Comparison of ENCODE assay signal across 8 cellular contexts in the genomic region with DNA sequence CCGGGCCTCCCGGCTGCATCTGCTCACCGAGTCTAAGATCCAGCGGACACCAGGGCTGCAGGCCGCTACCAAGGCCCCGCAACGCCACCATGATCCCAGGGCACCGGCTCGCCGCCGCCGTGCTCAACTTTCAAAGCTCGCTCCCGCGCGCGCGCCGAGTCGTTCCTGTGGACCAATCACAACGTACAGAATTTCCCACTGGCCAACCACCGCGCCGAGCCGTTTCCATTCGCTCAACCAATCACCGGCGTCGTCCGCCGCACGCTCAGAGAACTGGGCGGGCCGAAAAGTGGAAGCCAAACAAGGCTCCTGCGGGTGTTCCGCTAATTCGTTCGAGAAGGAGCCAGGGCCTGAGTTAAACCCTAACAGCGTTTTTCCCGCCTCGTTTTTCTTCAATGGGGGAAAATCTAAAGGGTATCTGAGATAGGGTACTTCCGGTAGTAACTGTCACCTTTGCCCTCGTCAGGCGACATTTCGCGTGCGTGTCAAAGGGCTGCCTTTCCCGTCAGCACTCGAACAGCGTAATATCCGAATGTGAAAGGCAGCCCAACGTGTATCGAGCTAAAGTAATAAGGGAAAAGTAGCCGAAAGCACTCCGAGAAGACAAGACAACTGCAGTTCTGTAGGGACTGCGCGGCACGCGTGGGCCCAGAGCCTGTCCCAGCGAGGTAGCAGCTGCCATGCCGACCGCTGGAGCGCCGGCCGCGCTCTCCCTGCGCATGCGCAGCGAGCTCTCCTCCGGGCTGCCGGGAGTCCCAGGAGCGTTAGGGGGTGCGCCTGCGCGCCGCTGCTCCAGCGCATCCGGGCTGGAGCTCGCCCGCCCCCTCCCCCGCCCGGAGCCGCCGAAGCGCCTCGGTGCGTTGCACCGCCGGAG. TPM values are rescaled to one million over a fixed set of nuclear protein-coding genes. Genes with fewer than 3 reads are reported as not detected.
DNase-seq lines count a peak whose midpoint lies in the region; ATAC-seq and TF ChIP-seq lines count a peak whose summit lies in the region.

A gene with protein sequence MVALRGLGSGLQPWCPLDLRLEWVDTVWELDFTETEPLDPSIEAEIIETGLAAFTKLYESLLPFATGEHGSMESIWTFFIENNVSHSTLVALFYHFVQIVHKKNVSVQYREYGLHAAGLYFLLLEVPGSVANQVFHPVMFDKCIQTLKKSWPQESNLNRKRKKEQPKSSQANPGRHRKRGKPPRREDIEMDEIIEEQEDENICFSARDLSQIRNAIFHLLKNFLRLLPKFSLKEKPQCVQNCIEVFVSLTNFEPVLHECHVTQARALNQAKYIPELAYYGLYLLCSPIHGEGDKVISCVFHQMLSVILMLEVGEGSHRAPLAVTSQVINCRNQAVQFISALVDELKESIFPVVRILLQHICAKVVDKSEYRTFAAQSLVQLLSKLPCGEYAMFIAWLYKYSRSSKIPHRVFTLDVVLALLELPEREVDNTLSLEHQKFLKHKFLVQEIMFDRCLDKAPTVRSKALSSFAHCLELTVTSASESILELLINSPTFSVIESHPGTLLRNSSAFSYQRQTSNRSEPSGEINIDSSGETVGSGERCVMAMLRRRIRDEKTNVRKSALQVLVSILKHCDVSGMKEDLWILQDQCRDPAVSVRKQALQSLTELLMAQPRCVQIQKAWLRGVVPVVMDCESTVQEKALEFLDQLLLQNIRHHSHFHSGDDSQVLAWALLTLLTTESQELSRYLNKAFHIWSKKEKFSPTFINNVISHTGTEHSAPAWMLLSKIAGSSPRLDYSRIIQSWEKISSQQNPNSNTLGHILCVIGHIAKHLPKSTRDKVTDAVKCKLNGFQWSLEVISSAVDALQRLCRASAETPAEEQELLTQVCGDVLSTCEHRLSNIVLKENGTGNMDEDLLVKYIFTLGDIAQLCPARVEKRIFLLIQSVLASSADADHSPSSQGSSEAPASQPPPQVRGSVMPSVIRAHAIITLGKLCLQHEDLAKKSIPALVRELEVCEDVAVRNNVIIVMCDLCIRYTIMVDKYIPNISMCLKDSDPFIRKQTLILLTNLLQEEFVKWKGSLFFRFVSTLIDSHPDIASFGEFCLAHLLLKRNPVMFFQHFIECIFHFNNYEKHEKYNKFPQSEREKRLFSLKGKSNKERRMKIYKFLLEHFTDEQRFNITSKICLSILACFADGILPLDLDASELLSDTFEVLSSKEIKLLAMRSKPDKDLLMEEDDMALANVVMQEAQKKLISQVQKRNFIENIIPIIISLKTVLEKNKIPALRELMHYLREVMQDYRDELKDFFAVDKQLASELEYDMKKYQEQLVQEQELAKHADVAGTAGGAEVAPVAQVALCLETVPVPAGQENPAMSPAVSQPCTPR (N-terminal part only) (minus strand): TSS at position 132 of the 874 bp plus-strand sequence. CDS start 41 bp downstream, at position 91.
A gene (plus strand): TSS at position 836 of the 874 bp plus-strand sequence. CDS start 452 bp downstream, outside the sequence.

- H3K79me2 ChIP-seq in fibroblast of lung (ENCODE audit: control insufficient read depth, insufficient read depth, low read length), result peaks cover 65% of the 10 kb centered on the region

- no peaks in the 10 kb centered on the region for H4K20me1 ChIP-seq in fibroblast of lung (ENCODE audit: control insufficient read depth, extremely low read depth, insufficient read depth, low read length)

- peak within 1 kb of the TSS; percentile 98 for H3K27ac Mint-ChIP-seq in activated T-helper 17 cell treated with anti-CD3 and anti-CD28 coated beads, Interleukin-2, amount 50 U/mL, for 72 hours
- peak within 1 kb of the TSS; percentile 97 to 99 (median 99) for H3K27ac Mint-ChIP-seq in naive thymus-derived CD8-positive, alpha-beta T cell

- H3K27me3 Mint-ChIP-seq in activated T-helper 17 cell treated with anti-CD3 and anti-CD28 coated beads, Interleukin-2, amount 50 U/mL, for 72 hours, result no peaks in the 10 kb centered on the region
- no peaks in the 10 kb centered on the region for H3K27me3 Mint-ChIP-seq in naive thymus-derived CD8-positive, alpha-beta T cell

- CTCF ChIA-PET in RWPE1 (lab: Yijun Ruan, JAX), result interaction anchor here (0.6 to 1.2 kb wide), 4 partner anchors 53 to 588 kb away, joined by 3 read pairs; no protein-coding TSS in a partner anchor

- TF ChIP-seq CTCF in LNCaP clone FGC (IDR thresholded peaks at IDR 0.05; ENCODE audit: control insufficient read depth, extremely low read depth, insufficient read depth) (no peak), RWPE1 (conservative IDR thresholded peaks at IDR 0.05; ENCODE audit: low read depth) (no peak), fibroblast of lung (conservative IDR thresholded peaks at IDR 0.05 in 1 of 2, IDR thresholded peaks at IDR 0.05 in 1 of 2; ENCODE audit: low read depth in 1 of 2, low read length in 2 of 2) (no peak)

- POLR2A ChIA-PET in RWPE1 (lab: Yijun Ruan, JAX; ENCODE audit: low non-redundant PET), result interaction anchor here (0.9 to 1.1 kb wide), 3 partner anchors 10 to 27 kb away, joined by 3 to 4 read pairs (median 3); no protein-coding TSS in a partner anchor
- POLR2A ChIA-PET in naive thymus-derived CD8-positive, alpha-beta T cell (lab: Charles Lee), result interaction anchor here (0.7 to 7.8 kb wide), 20 partner anchors 11 to 297 kb away, joined by 3 to 115 read pairs (median 5); a partner anchor contains a TSS

- H3K4me1 Mint-ChIP-seq in activated T-helper 17 cell treated with anti-CD3 and anti-CD28 coated beads, Interleukin-2, amount 50 U/mL, for 72 hours, result peaks cover 34% of the 10 kb centered on the region
- peaks cover 44 to 61% (median 59%) of the 10 kb centered on the region in 4 donors for H3K4me1 Mint-ChIP-seq in naive thymus-derived CD8-positive, alpha-beta T cell

- peaks cover 53% of the 10 kb centered on the region for H3K36me3 Mint-ChIP-seq in activated T-helper 17 cell treated with anti-CD3 and anti-CD28 coated beads, Interleukin-2, amount 50 U/mL, for 72 hours (ENCODE audit: low read depth)
- peaks cover 0 to 11% (median 3%) of the 10 kb centered on the region in 3 donors for H3K36me3 Mint-ChIP-seq in naive thymus-derived CD8-positive, alpha-beta T cell

- DNase-seq in Daoy (ENCODE audit: low read depth) (peak; percentile 97), GOT3 (lab: John Stamatoyannopoulos, UW) (peak; percentile 59), LNCaP clone FGC (ENCODE audit: low read depth) (peak; percentile 88), RWPE1 (ENCODE audit: low spot score) (peak; percentile 96), fibroblast of lung (ENCODE audit: low read depth in 2 of 2) (peak; percentile 93 to 95)
- DNase-seq in naive thymus-derived CD8-positive, alpha-beta T cell, result peak; percentile 92 to 97 (median 94)
- DNase-seq in stimulated activated naive CD4-positive, alpha-beta T cell (lab: John Stamatoyannopoulos, UW), result peak; percentile 92 to 99 (median 93)

- H3K36me3 ChIP-seq in fibroblast of lung (ENCODE audit: control insufficient read depth, insufficient read depth, low read length), result no peaks in the 10 kb centered on the region

- H2AFZ ChIP-seq in fibroblast of lung (ENCODE audit: low read length), result peak within 1 kb of the TSS; percentile 99

- H3K9ac ChIP-seq in fibroblast of lung (ENCODE audit: insufficient read depth, low read length), result peak within 1 kb of the TSS; percentile 83

- no peaks in the 10 kb centered on the region for H3K9me3 ChIP-seq in fibroblast of lung (ENCODE audit: control insufficient read depth, insufficient read depth, low read depth, low read length)

- peak within 1 kb of the TSS; percentile 96 for H3K4me2 ChIP-seq in fibroblast of lung (ENCODE audit: extremely low read depth, insufficient read depth, low read length)

- H3K27me3 ChIP-seq in fibroblast of lung (ENCODE audit: control insufficient read depth, insufficient read depth, low read length), result no peaks in the 10 kb centered on the region

- peak; percentile 83 for ATAC-seq in activated T-helper 17 cell treated with anti-CD3 and anti-CD28 coated beads, Interleukin-2, amount 50 U/mL, for 72 hours (replicated peaks)
- peak; percentile 81 to 83 for ATAC-seq in naive thymus-derived CD8-positive, alpha-beta T cell

- H3K4me3 ChIP-seq in LNCaP clone FGC (ENCODE audit: low read depth, low read length) (peak within 1 kb of the TSS; percentile 92), fibroblast of lung (replicated peaks in 1 of 4; ENCODE audit: control extremely low read depth in 1 of 4, insufficient read depth in 1 of 4, low read depth in 3 of 4, low read length in 4 of 4) (peak within 1 kb of the TSS; percentile 73 to 95 (median 87))

- no peaks in the 10 kb centered on the region for H3K9me3 Mint-ChIP-seq in activated T-helper 17 cell treated with anti-CD3 and anti-CD28 coated beads, Interleukin-2, amount 50 U/mL, for 72 hours
- H3K9me3 Mint-ChIP-seq in naive thymus-derived CD8-positive, alpha-beta T cell, result no peaks in the 10 kb centered on the region

- peak within 1 kb of the TSS; percentile 86 for H3K27ac ChIP-seq in RWPE1
- H3K27ac ChIP-seq in fibroblast of lung (ENCODE audit: insufficient read depth, low read length), result peak within 1 kb of the TSS; percentile 97

- peaks cover 6% of the 10 kb centered on the region for H3K4me1 ChIP-seq in fibroblast of lung (ENCODE audit: control insufficient read depth, extremely low read depth, insufficient read depth, low read length)

- peak within 1 kb of the TSS; percentile 96 for H3K4me3 Mint-ChIP-seq in activated T-helper 17 cell treated with anti-CD3 and anti-CD28 coated beads, Interleukin-2, amount 50 U/mL, for 72 hours
- H3K4me3 Mint-ChIP-seq in naive thymus-derived CD8-positive, alpha-beta T cell, result peak within 1 kb of the TSS; percentile 94 to 98 (median 96)

RNA-seq across cellular contexts. Expression of the first gene that starts in this region (rescaled TPM):
- total RNA-seq in Daoy (2014; rRNA removed; shearing (Covaris generic)), result 29.1 and 34.2 TPM in 2 replicates
- 100 to 1,000 TPM in 1 of 2 donors, 10 to 100 TPM in 1; 77.5 to 103 TPM for total RNA-seq in activated T-helper 17 cell treated with anti-CD3 and anti-CD28 coated beads, Interleukin-2, amount 50 U/mL, for 72 hours
- total RNA-seq in fibroblast of lung, result 5.9 and 7.4 TPM in 2 replicates
- polyA plus RNA-seq in fibroblast of lung, result 11.4 and 27.7 TPM in 2 replicates
- 9.3 and 20.3 TPM in 2 replicates for polyA plus RNA-seq in fibroblast of lung (2012)
- 14.2 and 26.4 TPM in 2 replicates for polyA minus RNA-seq in fibroblast of lung (ENCODE audit: low replicate concordance)
- 10 to 100 TPM; 42.6 to 43.5 TPM for total RNA-seq in naive thymus-derived CD8-positive, alpha-beta T cell
- polyA plus RNA-seq in naive thymus-derived CD8-positive, alpha-beta T cell, result 10 to 100 TPM; 11.2 to 16.5 (median 14.2) TPM

RNA-seq across cellular contexts. Expression of the second gene that starts in this region (rescaled TPM):
- 13.2 and 19.2 TPM in 2 replicates for total RNA-seq in Daoy (2014; rRNA removed; shearing (Covaris generic))
- total RNA-seq in activated T-helper 17 cell treated with anti-CD3 and anti-CD28 coated beads, Interleukin-2, amount 50 U/mL, for 72 hours, result 10 to 100 TPM; 36.6 to 40.7 TPM
- total RNA-seq in fibroblast of lung, result 36.7 and 44.3 TPM in 2 replicates
- polyA plus RNA-seq in fibroblast of lung, result 39.0 and 41.6 TPM in 2 replicates
- 38.4 and 43.5 TPM in 2 replicates for polyA plus RNA-seq in fibroblast of lung (2012)
- polyA minus RNA-seq in fibroblast of lung (ENCODE audit: low replicate concordance), result 117 TPM in 2 replicates
- total RNA-seq in naive thymus-derived CD8-positive, alpha-beta T cell, result 10 to 100 TPM; 66.4 to 70.1 TPM
- 10 to 100 TPM; 47.8 to 62.5 (median 57.7) TPM for polyA plus RNA-seq in naive thymus-derived CD8-positive, alpha-beta T cell

Comparison
In these comparisons a context has a peak if more than half of its experiments do, and no peak if none do; other contexts are left out.
1. Peak in every context shown above with its lines: DNase-seq, ATAC-seq, H3K4me3 ChIP-seq and H3K27ac ChIP-seq.